17 cellular contexts compared by ENCODE assay signal in the genomic region with DNA sequence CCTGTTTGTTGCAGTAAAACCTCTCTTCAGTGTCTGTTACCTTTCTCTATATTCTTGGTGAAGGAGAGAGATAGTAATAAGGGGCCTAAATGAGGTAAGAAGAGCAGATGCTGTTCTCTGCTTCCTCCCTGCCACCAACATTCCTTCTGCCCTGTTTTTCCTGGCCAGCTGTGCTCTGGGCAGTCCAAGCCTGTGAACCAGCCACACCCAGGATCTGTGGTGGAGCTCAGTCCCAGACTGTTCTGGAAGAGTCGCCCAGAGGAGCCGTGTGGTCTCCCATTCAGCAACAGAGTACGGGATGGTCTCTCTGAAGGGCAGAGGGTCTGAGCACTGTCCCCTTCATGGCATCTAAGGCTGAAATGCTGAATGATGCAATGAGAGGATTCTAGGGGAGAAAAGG.
DNase-seq lines count a peak whose midpoint lies in the region; ATAC-seq and TF ChIP-seq lines count a peak whose summit lies in the region.
"Had no signal": no experiment of that assay in that cellular context is flagged by ENCODE, and none has a peak within 500 bp of the region (broad histone marks: within the 10 kb centered on the region; RNA-seq: fewer than 3 reads in every experiment).

No MANE protein-coding gene starts in this region.

- H3K27ac Mint-ChIP-seq in CD8-positive, alpha-beta memory T cell, result no peak overlapping the region
- H3K27ac Mint-ChIP-seq: activated naive CD8-positive, alpha-beta T cell treated with anti-CD3 and anti-CD28 coated beads, Interleukin-2, amount 50 U/mL, for 24 hours; activated T-cell treated with anti-CD3 and anti-CD28 coated beads, Interleukin-2, amount 50 U/mL, for 72 hours; dendritic cell treated with granulocyte-macrophage colony-stimulating factor and Interleukin-4, amounts not matched to agents 40 ng/mL and 50 ng/mL, for 4 days; progenitor cell of endocrine pancreas had no signal

- no peak overlapping the region for H3K9ac ChIP-seq in smooth muscle cell (ENCODE audit: low read depth)
- H3K9ac ChIP-seq: BLaER1 had no signal

- H3K4me3 ChIP-seq in smooth muscle cell, result no peak overlapping the region
- H3K4me3 ChIP-seq in CD8-positive, alpha-beta memory T cell (ENCODE audit: low read length), result no peak overlapping the region
- no peak overlapping the region for H3K4me3 ChIP-seq in ovary
- H3K4me3 ChIP-seq: BLaER1 had no signal

- H3K27me3 ChIP-seq in smooth muscle cell (ENCODE audit: low read depth) (no peaks in the 10 kb centered on the region), ovary (no peaks in the 10 kb centered on the region)
- no peaks in the 10 kb centered on the region for H3K27me3 ChIP-seq in CD8-positive, alpha-beta memory T cell (ENCODE audit: insufficient read depth, low read length, poor library complexity, severe bottlenecking)
- H3K27me3 ChIP-seq: BLaER1 had no signal

- H2AFZ ChIP-seq in smooth muscle cell (ENCODE audit: low read depth), result no peak overlapping the region

- H3K27ac ChIP-seq in caudate nucleus (ENCODE audit: low read depth, low read length), result peak overlapping the region; percentile 11
- peak overlapping the region; percentile 87 for H3K27ac ChIP-seq in smooth muscle cell (ENCODE audit: low read depth)
- no peak overlapping the region for H3K27ac ChIP-seq in CD8-positive, alpha-beta memory T cell (ENCODE audit: low read depth, low read length)
- no peak overlapping the region for H3K27ac ChIP-seq in ovary
- H3K27ac ChIP-seq: BLaER1 had no signal

- H3K9me3 Mint-ChIP-seq in CD8-positive, alpha-beta memory T cell, result no peaks in the 10 kb centered on the region
- H3K9me3 Mint-ChIP-seq: activated naive CD8-positive, alpha-beta T cell treated with anti-CD3 and anti-CD28 coated beads, Interleukin-2, amount 50 U/mL, for 24 hours; activated T-cell treated with anti-CD3 and anti-CD28 coated beads, Interleukin-2, amount 50 U/mL, for 72 hours; dendritic cell treated with granulocyte-macrophage colony-stimulating factor and Interleukin-4, amounts not matched to agents 40 ng/mL and 50 ng/mL, for 4 days had no signal

- H3K36me3 ChIP-seq in smooth muscle cell (ENCODE audit: low read depth) (no peaks in the 10 kb centered on the region), ovary (no peaks in the 10 kb centered on the region)
- H3K36me3 ChIP-seq in CD8-positive, alpha-beta memory T cell (ENCODE audit: insufficient read depth, low read length), result no peaks in the 10 kb centered on the region
- H3K36me3 ChIP-seq: BLaER1 had no signal

- no peak for TF ChIP-seq CTCF in smooth muscle cell (IDR thresholded peaks at IDR 0.05; ENCODE audit: borderline replicate concordance, insufficient read depth, poor library complexity, severe bottlenecking)
- no peak for TF ChIP-seq CTCF in ovary (IDR thresholded peaks at IDR 0.05)

- DNase-seq in LHCN-M2 (ENCODE audit: low read depth), result peak; percentile 86
- no peak for DNase-seq in caudate nucleus (lab: John Stamatoyannopoulos, UW)
- peak; percentile 43 for DNase-seq in left ventricle myocardium superior
- DNase-seq in smooth muscle cell (lab: John Stamatoyannopoulos, UW; ENCODE audit: unreplicated experiment), result no peak
- no peak for DNase-seq in CD8-positive, alpha-beta memory T cell
- DNase-seq in NCI-H1105 (lab: John Stamatoyannopoulos, UW), result no peak
- no peak for DNase-seq in ovary
- DNase-seq: activated CD4-positive, alpha-beta T cell treated with anti-CD3 and anti-CD28 coated beads, Interleukin-2, amount 50 U/mL, for 48 hours; activated naive CD8-positive, alpha-beta T cell treated with anti-CD3 and anti-CD28 coated beads, Interleukin-2, amount 50 U/mL, for 24 hours; activated T-cell treated with anti-CD3 and anti-CD28 coated beads, Interleukin-2, amount 50 U/mL, for 72 hours; erythroblast; NCI-H187; NCI-H510A treated with DMSO at 0.1 percent for 48 hours had no signal

- 53% methylated on average over 3 of the region's 3 CpGs for WGBS in smooth muscle cell (ENCODE audit: low lambda C conversion rate)
- 62 to 72% (median 63%) methylated on average over 3 of the region's 3 CpGs for WGBS in ovary, 3 donors

- H3K36me3 Mint-ChIP-seq in CD8-positive, alpha-beta memory T cell, result no peaks in the 10 kb centered on the region

- H3K27me3 Mint-ChIP-seq in CD8-positive, alpha-beta memory T cell, result peaks cover 1 to 12% of the 10 kb centered on the region in 2 donors
- H3K27me3 Mint-ChIP-seq: activated naive CD8-positive, alpha-beta T cell treated with anti-CD3 and anti-CD28 coated beads, Interleukin-2, amount 50 U/mL, for 24 hours; dendritic cell treated with granulocyte-macrophage colony-stimulating factor and Interleukin-4, amounts not matched to agents 40 ng/mL and 50 ng/mL, for 4 days had no signal

- H3K4me3 Mint-ChIP-seq in CD8-positive, alpha-beta memory T cell, result no peak overlapping the region
- H3K4me3 Mint-ChIP-seq: activated naive CD8-positive, alpha-beta T cell treated with anti-CD3 and anti-CD28 coated beads, Interleukin-2, amount 50 U/mL, for 24 hours; activated T-cell treated with anti-CD3 and anti-CD28 coated beads, Interleukin-2, amount 50 U/mL, for 72 hours; dendritic cell treated with granulocyte-macrophage colony-stimulating factor and Interleukin-4, amounts not matched to agents 40 ng/mL and 50 ng/mL, for 4 days had no signal

- intact Hi-C loops in left ventricle myocardium superior (cut with micrococcal nuclease) (loop anchor here (10.0 kb wide), 1 partner anchor 1196 kb away; no protein-coding TSS in a partner anchor), ovary (cut with DNase I) (no loop called here)

- peak; percentile 53 for ATAC-seq in left ventricle myocardium superior
- ATAC-seq in GM19023 (IDR thresholded peaks at IDR 0.05; ENCODE audit: unreplicated experiment), result no peak
- ATAC-seq: activated naive CD8-positive, alpha-beta T cell treated with anti-CD3 and anti-CD28 coated beads, Interleukin-2, amount 50 U/mL, for 24 hours; activated T-cell treated with anti-CD3 and anti-CD28 coated beads, Interleukin-2, amount 50 U/mL, for 72 hours had no signal

- H3K4me2 ChIP-seq in smooth muscle cell, result peak overlapping the region; percentile 42
- H3K4me2 ChIP-seq: BLaER1 had no signal

- H4K20me1 ChIP-seq in smooth muscle cell (ENCODE audit: low read depth), result no peaks in the 10 kb centered on the region
- H4K20me1 ChIP-seq: BLaER1 had no signal

- H3F3A ChIP-seq in smooth muscle cell (ENCODE audit: low read depth), result peaks cover 12% of the 10 kb centered on the region

- POLR2A ChIA-PET in CD8-positive, alpha-beta memory T cell (lab: Charles Lee), result interaction anchor here (0.6 kb wide), 1 partner anchor 1334 kb away, joined by 3 read pairs; no protein-coding TSS in a partner anchor

- CTCF ChIA-PET in CD8-positive, alpha-beta memory T cell (lab: Charles Lee), result no interaction called here

- H3K4me1 ChIP-seq in smooth muscle cell (ENCODE audit: low read depth), result peaks cover 11% of the 10 kb centered on the region
- no peaks in the 10 kb centered on the region for H3K4me1 ChIP-seq in CD8-positive, alpha-beta memory T cell (ENCODE audit: insufficient read depth, low read length)
- H3K4me1 ChIP-seq in ovary (ENCODE audit: insufficient read depth), result peaks cover 4% of the 10 kb centered on the region

- no peaks in the 10 kb centered on the region for H3K9me3 ChIP-seq in smooth muscle cell (replicated peaks; ENCODE audit: low read depth)
- H3K9me3 ChIP-seq in CD8-positive, alpha-beta memory T cell (ENCODE audit: low read length), result no peaks in the 10 kb centered on the region
- H3K9me3 ChIP-seq in ovary, result no peaks in the 10 kb centered on the region
- H3K9me3 ChIP-seq: BLaER1 had no signal

- TF ChIP-seq POLR2A in ovary (IDR thresholded peaks at IDR 0.05), result no peak

- H3K4me1 Mint-ChIP-seq in CD8-positive, alpha-beta memory T cell, result peaks cover 0 to 15% (median 3%) of the 10 kb centered on the region in 3 donors

- no peaks in the 10 kb centered on the region for H3K79me2 ChIP-seq in smooth muscle cell (ENCODE audit: low read depth)

- TF ChIP-seq EP300 in ovary (IDR thresholded peaks at IDR 0.05), result no peak

Comparison
In these comparisons a context has a peak if more than half of its experiments do, and no peak if none do; other contexts are left out.
1. DNase-seq: peak in LHCN-M2 (single experiment) and left ventricle myocardium superior (single experiment); none in caudate nucleus (0 of 61), smooth muscle cell (single experiment), CD8-positive, alpha-beta memory T cell (0 of 5), NCI-H1105 (single experiment) and ovary (0 of 5).
2. H3K27ac ChIP-seq: peak in caudate nucleus (single experiment) and smooth muscle cell (single experiment); none in CD8-positive, alpha-beta memory T cell (single experiment) and ovary (0 of 2).